ENCODE assay signal across 1 cellular context in the genomic region with DNA sequence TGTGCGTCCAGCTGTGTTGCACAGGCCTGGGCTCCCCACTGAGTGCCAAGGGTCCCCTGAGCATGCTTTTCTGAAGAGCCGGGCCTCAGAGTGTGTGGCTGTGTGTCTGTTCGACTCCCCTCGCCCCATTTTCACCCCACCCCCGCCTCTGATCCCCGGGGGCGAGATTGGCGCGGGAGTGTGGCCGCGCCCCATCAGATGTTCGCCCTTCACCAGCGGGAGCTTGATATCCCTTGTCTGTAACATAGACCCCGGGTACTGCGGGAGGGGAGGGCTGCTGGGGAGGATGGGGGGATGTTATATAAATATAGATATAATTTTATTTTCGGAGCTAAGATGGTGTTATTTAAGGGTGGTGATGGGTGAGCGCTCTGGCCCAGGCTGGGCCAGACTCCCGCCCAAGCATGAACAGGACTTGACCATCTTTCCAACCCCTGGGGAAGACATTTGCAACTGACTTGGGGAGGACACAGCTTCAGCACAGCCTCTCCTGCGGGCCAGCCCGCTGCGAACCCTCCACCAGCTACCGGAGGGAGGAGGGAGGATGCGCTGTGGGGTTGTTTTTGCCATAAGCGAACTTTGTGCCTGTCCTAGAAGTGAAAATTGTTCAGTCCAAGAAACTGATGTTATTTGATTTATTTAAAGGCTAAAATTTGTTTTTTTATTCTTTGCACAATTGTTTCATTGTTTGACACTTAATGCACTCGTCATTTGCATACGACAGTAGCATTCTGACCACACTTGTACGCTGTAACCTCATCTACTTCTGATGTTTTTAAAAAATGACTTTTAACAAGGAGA.
TF ChIP-seq lines count a peak whose summit lies in the region.

No MANE protein-coding gene starts in this region.

TF ChIP-seq in H1, 55 proteins besides CTCF, POLR2A, EP300 and RAD21:
- no peak for TF ChIP-seq EZH2 (IDR thresholded peaks at IDR 0.05; ENCODE audit: low read depth, low read length, severe bottlenecking)
- TF ChIP-seq TEAD4 (IDR thresholded peaks at IDR 0.05; ENCODE audit: low read depth, low read length), result no peak
- no peak for TF ChIP-seq BACH1 (IDR thresholded peaks at IDR 0.05; ENCODE audit: low read length)
- peak; percentile 48 for TF ChIP-seq RNF2 (IDR thresholded peaks at IDR 0.05; ENCODE audit: borderline replicate concordance, low read depth, low read length, missing control alignments, poor library complexity, severe bottlenecking)
- TF ChIP-seq SUZ12 (IDR thresholded peaks at IDR 0.05; ENCODE audit: low read length), result peak; percentile 6; the same call in 1 of the 2 replicates
- TF ChIP-seq SP1 (IDR thresholded peaks at IDR 0.05; ENCODE audit: low read depth, low read length), result peak; percentile 3; the same call in 1 of the 2 replicates
- TF ChIP-seq POLR2AphosphoS5 (IDR thresholded peaks at IDR 0.05; ENCODE audit: low read depth, low read length), result 0 out of 2 replicates have a peak, but pooled peaks have one; percentile 43
